Comparison of ENCODE assay signal across 1 cellular context in genomic region chr17:3907483-3908216, GRCh38.
TF ChIP-seq lines count a peak whose summit lies in the region.

No MANE protein-coding gene starts in this region.

TF ChIP-seq in IMR-90, 13 proteins besides CTCF, POLR2A, EP300 and RAD21:
- TF ChIP-seq MAZ (IDR thresholded peaks at IDR 0.05; ENCODE audit: borderline replicate concordance, low read depth, low read length) (no peak), RCOR1 (IDR thresholded peaks at IDR 0.05; ENCODE audit: insufficient replicate concordance, low read length) (no peak)
